1 cellular context compared by ENCODE assay signal in the genomic region with DNA sequence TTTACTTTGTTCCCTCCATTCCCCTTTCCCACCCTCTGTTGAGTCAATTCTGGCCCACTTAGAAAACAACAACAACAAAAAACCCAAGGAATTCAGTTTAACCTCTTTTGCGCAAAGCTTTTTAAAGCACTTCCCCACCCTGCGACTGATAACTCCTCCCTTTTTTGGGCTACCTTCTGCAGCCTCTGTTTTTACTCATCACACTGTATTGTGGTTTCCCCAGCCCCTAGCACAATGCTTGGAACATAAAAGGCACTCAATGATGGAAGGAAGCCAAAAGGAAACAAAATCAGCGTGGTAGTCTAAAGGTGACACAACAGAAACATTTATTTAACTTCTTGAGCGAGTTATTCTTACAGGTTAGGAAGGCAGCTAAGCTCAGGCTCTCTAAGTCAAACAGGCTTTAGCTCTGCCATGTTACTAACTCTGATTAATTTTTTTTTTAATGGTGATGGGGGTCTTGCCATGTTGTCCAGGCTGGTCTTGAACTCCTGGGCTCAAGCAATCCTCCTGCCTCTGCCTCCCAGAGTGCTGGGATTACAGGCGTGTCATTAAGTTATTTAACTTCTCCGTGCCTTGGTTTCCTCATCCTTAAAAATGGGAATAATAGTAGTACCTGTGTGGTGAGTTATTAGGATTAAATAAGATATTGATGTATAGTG.
TF ChIP-seq lines count a peak whose summit lies in the region.

No MANE protein-coding gene starts in this region.

TF ChIP-seq in WTC11, 78 proteins besides CTCF, POLR2A, EP300 and RAD21 (continued from another document):
- TF ChIP-seq, protein P1, sequence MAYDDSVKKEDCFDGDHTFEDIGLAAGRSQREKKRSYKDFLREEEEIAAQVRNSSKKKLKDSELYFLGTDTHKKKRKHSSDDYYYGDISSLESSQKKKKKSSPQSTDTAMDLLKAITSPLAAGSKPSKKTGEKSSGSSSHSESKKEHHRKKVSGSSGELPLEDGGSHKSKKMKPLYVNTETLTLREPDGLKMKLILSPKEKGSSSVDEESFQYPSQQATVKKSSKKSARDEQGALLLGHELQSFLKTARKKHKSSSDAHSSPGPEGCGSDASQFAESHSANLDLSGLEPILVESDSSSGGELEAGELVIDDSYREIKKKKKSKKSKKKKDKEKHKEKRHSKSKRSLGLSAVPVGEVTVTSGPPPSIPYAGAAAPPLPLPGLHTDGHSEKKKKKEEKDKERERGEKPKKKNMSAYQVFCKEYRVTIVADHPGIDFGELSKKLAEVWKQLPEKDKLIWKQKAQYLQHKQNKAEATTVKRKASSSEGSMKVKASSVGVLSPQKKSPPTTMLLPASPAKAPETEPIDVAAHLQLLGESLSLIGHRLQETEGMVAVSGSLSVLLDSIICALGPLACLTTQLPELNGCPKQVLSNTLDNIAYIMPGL (CRISPR knock-in tag; IDR thresholded peaks at IDR 0.05), result no peak
- TF ChIP-seq, protein P2, sequence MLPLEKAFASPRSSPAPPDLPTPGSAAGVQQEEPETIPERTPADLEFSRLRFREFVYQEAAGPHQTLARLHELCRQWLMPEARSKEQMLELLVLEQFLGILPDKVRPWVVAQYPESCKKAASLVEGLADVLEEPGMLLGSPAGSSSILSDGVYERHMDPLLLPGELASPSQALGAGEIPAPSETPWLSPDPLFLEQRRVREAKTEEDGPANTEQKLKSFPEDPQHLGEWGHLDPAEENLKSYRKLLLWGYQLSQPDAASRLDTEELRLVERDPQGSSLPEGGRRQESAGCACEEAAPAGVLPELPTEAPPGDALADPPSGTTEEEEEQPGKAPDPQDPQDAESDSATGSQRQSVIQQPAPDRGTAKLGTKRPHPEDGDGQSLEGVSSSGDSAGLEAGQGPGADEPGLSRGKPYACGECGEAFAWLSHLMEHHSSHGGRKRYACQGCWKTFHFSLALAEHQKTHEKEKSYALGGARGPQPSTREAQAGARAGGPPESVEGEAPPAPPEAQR (CRISPR knock-in tag; IDR thresholded peaks at IDR 0.05), result no peak
- TF ChIP-seq ZNF263 (CRISPR knock-in tag; IDR thresholded peaks at IDR 0.05; ENCODE audit: low read depth) (no peak), FOXJ3 (CRISPR knock-in tag; IDR thresholded peaks at IDR 0.05; ENCODE audit: borderline replicate concordance) (no peak)
